In genomic region chrX:65035451-65035779, GRCh38 we compare ENCODE assay signal across 8 cellular contexts. TPM values are rescaled to one million over a fixed set of nuclear protein-coding genes. Genes with fewer than 3 reads are reported as not detected.
DNase-seq lines count a peak whose midpoint lies in the region; ATAC-seq and TF ChIP-seq lines count a peak whose summit lies in the region.

No MANE protein-coding gene starts in this region.

- H3K9me3 Mint-ChIP-seq in natural killer cell treated with Interleukin-12 subunit alpha and Interleukin-12 subunit beta and Interleukin-15 and Interleukin-18, amount 100 ng/mL, for 72 hours, result no peaks in the 10 kb centered on the region

- POLR2A ChIA-PET in A673 (lab: Charles Lee; ENCODE audit: low non-redundant PET), result no interaction called here

- H3K4me3 ChIP-seq in RWPE2 (ENCODE audit: severe bottlenecking) (no peak overlapping the region), esophagus (ENCODE audit: low read depth in 1 of 2, low read length in 2 of 2) (peak overlapping the region; percentile 48 to 55), A673 (ENCODE audit: low read depth, low read length, poor library complexity, severe bottlenecking) (no peak overlapping the region)

- CTCF ChIA-PET in A673 (lab: Charles Lee), result no interaction called here

- H3K36me3 Mint-ChIP-seq in natural killer cell treated with Interleukin-12 subunit alpha and Interleukin-12 subunit beta and Interleukin-15 and Interleukin-18, amount 100 ng/mL, for 72 hours, result no peaks in the 10 kb centered on the region

- H3K27me3 ChIP-seq in RWPE2 (ENCODE audit: insufficient read depth, poor library complexity, severe bottlenecking) (no peaks in the 10 kb centered on the region), esophagus (ENCODE audit: control insufficient read depth in 1 of 2, insufficient read depth in 2 of 2, low read length in 2 of 2) (peaks cover 0 to 2% of the 10 kb centered on the region in 2 donors), A673 (replicated peaks; ENCODE audit: insufficient read depth, low read depth, low read length, poor library complexity) (no peaks in the 10 kb centered on the region)

- peak overlapping the region; percentile 83 for H3K4me3 Mint-ChIP-seq in natural killer cell treated with Interleukin-12 subunit alpha and Interleukin-12 subunit beta and Interleukin-15 and Interleukin-18, amount 100 ng/mL, for 72 hours

- H3K27ac Mint-ChIP-seq in natural killer cell treated with Interleukin-12 subunit alpha and Interleukin-12 subunit beta and Interleukin-15 and Interleukin-18, amount 100 ng/mL, for 72 hours, result peak overlapping the region in 1 of 2 donors; percentile 56

- peaks cover 2 to 7% of the 10 kb centered on the region in 2 donors for H3K4me1 Mint-ChIP-seq in natural killer cell treated with Interleukin-12 subunit alpha and Interleukin-12 subunit beta and Interleukin-15 and Interleukin-18, amount 100 ng/mL, for 72 hours (ENCODE audit: low read depth in 2 of 2)

- no TSS peak for BruUV-seq in A673 (replicated peaks; lab: Mats Ljungman, UMichigan)

- ATAC-seq in HG02885 (IDR thresholded peaks at IDR 0.05; ENCODE audit: poor library complexity, unreplicated experiment) (peak; percentile 22), RWPE2 (ENCODE audit: low read depth) (peak; percentile 52; the same call in 2 of the 3 replicates)
- peak; percentile 29 to 41 for ATAC-seq in natural killer cell treated with Interleukin-12 subunit alpha and Interleukin-12 subunit beta and Interleukin-15 and Interleukin-18, amount 100 ng/mL, for 72 hours

- no peak overlapping the region for H3K27ac ChIP-seq in RWPE2 (ENCODE audit: poor library complexity, severe bottlenecking)
- H3K27ac ChIP-seq in esophagus (ENCODE audit: low read depth in 2 of 2, low read length in 1 of 2), result peak overlapping the region; percentile 64 to 82
- H3K27ac ChIP-seq in A673 (ENCODE audit: low read depth, low read length, poor library complexity, severe bottlenecking), result no peak overlapping the region

- intact Hi-C loops in A673 (cut with micrococcal nuclease; ENCODE audit: unreplicated experiment), result no loop called here

- TF ChIP-seq CTCF in RWPE2 (IDR thresholded peaks at IDR 0.05; ENCODE audit: poor library complexity, severe bottlenecking) (no peak), A673 (conservative IDR thresholded peaks at IDR 0.05; ENCODE audit: low read depth, low read length) (no peak)

- H3K9me3 ChIP-seq in RWPE2 (ENCODE audit: severe bottlenecking) (no peaks in the 10 kb centered on the region), esophagus (ENCODE audit: control insufficient read depth in 2 of 2, insufficient read depth in 1 of 2, low read depth in 1 of 2, low read length in 1 of 2) (no peaks in the 10 kb centered on the region), A673 (ENCODE audit: low read depth, low read length, poor library complexity, severe bottlenecking) (peaks cover 6% of the 10 kb centered on the region)

- WGBS in esophagus, 2 donors, result 2 to 37% methylated on average over 15 of the region's 15 CpGs

- H3K27me3 Mint-ChIP-seq in natural killer cell treated with Interleukin-12 subunit alpha and Interleukin-12 subunit beta and Interleukin-15 and Interleukin-18, amount 100 ng/mL, for 72 hours, result peaks cover 7 to 10% of the 10 kb centered on the region in 2 donors

- H3K4me1 ChIP-seq in RWPE2 (ENCODE audit: insufficient read depth, poor library complexity, severe bottlenecking), result no peaks in the 10 kb centered on the region
- peaks cover 0 to 7% of the 10 kb centered on the region in 2 donors for H3K4me1 ChIP-seq in esophagus (ENCODE audit: control insufficient read depth in 2 of 2, insufficient read depth in 2 of 2, low read length in 1 of 2)
- H3K4me1 ChIP-seq in A673 (ENCODE audit: insufficient read depth, low read length, poor library complexity, severe bottlenecking), result no peaks in the 10 kb centered on the region

- no peaks in the 10 kb centered on the region for H3K36me3 ChIP-seq in RWPE2 (ENCODE audit: low read depth)
- no peaks in the 10 kb centered on the region for H3K36me3 ChIP-seq in esophagus (ENCODE audit: control insufficient read depth in 2 of 2, insufficient read depth in 2 of 2, low read length in 1 of 2)
- H3K36me3 ChIP-seq in A673 (ENCODE audit: insufficient read depth, low read length, poor library complexity, severe bottlenecking), result no peaks in the 10 kb centered on the region

- peak; percentile 36 for DNase-seq in stimulated activated CD4-positive, alpha-beta T cell treated with anti-CD3 and anti-CD28 coated beads, Interleukin-15, amount 100 ng/mL, for 24 hours
- no peak for DNase-seq in stimulated activated CD4-positive, alpha-beta T cell treated with anti-CD3 and anti-CD28 coated beads, Interleukin-4, amount 100 ng/mL, for 4 hours
- no peak for DNase-seq in RWPE2 (ENCODE audit: low spot score)
- no peak for DNase-seq in natural killer cell treated with Interleukin-12 subunit alpha and Interleukin-12 subunit beta and Interleukin-15 and Interleukin-18, amount 100 ng/mL, for 72 hours (ENCODE audit: low spot score)
- no peak for DNase-seq in A673 (ENCODE audit: low spot score)
- DNase-seq in NCI-H1092 treated with DMSO at 0.1 percent for 48 hours (lab: John Stamatoyannopoulos, UW), result no peak

RNA-seq across cellular contexts. Expression of gene ZC3H12B, which starts 0.8 kb away (rescaled TPM):
- polyA plus RNA-seq in esophagus, result under 1 TPM; 0.11 to 0.14 TPM
- under 1 TPM; 0.19 to 0.33 TPM for total RNA-seq in natural killer cell treated with Interleukin-12 subunit alpha and Interleukin-12 subunit beta and Interleukin-15 and Interleukin-18, amount 100 ng/mL, for 72 hours
- total RNA-seq in A673 (2021), result not detected in 2 replicates

RNA-seq across cellular contexts. Expression of gene ZC4H2, which starts 59.2 kb away (rescaled TPM):
- polyA plus RNA-seq in esophagus, result 1 to 10 TPM; 1.7 to 2.8 TPM
- total RNA-seq in natural killer cell treated with Interleukin-12 subunit alpha and Interleukin-12 subunit beta and Interleukin-15 and Interleukin-18, amount 100 ng/mL, for 72 hours, result 1 to 10 TPM; 8.0 to 8.1 TPM
- not detected in 2 replicates for total RNA-seq in A673 (2021)

Comparison
In these comparisons a context has a peak if more than half of its experiments do, and no peak if none do; other contexts are left out.
1. H3K27ac ChIP-seq: peak in esophagus (2 of 2); none in RWPE2 (single experiment) and A673 (single experiment).
2. H3K4me3 ChIP-seq: peak in esophagus (2 of 2); none in RWPE2 (single experiment) and A673 (single experiment).
3. Peak in every context shown above with its lines, with median percentiles within 50 percentile points of each other: ATAC-seq.